ENCODE assay signal across 20 cellular contexts in the genomic region with DNA sequence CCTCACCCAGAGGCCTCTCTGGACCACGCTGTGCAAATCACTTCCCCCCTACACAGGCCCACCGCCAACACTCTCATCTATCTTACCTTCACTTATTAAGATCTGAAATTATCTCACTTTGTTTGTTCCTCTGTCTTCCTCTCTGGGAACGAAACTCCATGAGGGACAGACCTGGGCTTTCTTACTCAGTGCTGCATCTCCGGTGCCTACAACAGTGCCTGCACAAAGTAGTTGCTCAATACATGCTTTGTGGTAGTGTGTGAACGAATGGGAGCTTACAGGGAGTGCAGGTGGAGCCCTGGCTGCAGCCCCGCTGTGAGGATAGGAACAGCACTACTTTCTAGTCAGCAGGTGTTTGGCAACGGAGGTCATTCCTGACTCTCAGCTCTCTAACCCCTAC. TPM values are rescaled to one million over a fixed set of nuclear protein-coding genes. Genes with fewer than 3 reads are reported as not detected.
DNase-seq lines count a peak whose midpoint lies in the region; ATAC-seq and TF ChIP-seq lines count a peak whose summit lies in the region.
"Had no signal": no experiment of that assay in that cellular context is flagged by ENCODE, and none has a peak within 500 bp of the region (broad histone marks: within the 10 kb centered on the region; RNA-seq: fewer than 3 reads in every experiment).

No MANE protein-coding gene starts in this region.

- peak overlapping the region; percentile 72 to 94 for H4K8ac ChIP-seq in IMR-90 (ENCODE audit: low read depth in 2 of 2, low read length in 2 of 2)

- 87% methylated on average over 3 of the region's 7 CpGs; no CpG with 5 or more reads in 1 of the 2 experiments for WGBS in IMR-90 (ENCODE audit: extremely low coverage in 2 of 2, insufficient read length in 1 of 2), 2 experiments
- WGBS in spleen, 5 donors, result 72 to 92% (median 76%) methylated on average over 7 of the region's 7 CpGs

- POLR2A ChIA-PET in IMR-90 (lab: Charles Lee; ENCODE audit: unreplicated experiment), result interaction anchor here (1.9 kb wide), 1 partner anchor 11 kb away, joined by 7 read pairs; no protein-coding TSS in a partner anchor

- H4K91ac ChIP-seq in IMR-90 (ENCODE audit: insufficient read depth, low read depth, low read length), result peak overlapping the region; percentile 84

- intact Hi-C loops in IMR-90 (cut with micrococcal nuclease) (no loop called here), spleen (cut with DNase I; ENCODE audit: low total_unique reads) (no loop called here)

- H2BK20ac ChIP-seq in IMR-90 (ENCODE audit: low read depth, low read length), result peak overlapping the region; percentile 96

- H2AK9ac ChIP-seq in IMR-90 (replicated peaks; ENCODE audit: low read depth, low read length, poor library complexity), result peak overlapping the region; percentile 29

- H3K36me3 ChIP-seq in IMR-90 (ENCODE audit: control insufficient read depth, insufficient read depth, low read length) (peaks cover 23% of the 10 kb centered on the region), spleen (peaks cover 0 to 8% (median 0%) of the 10 kb centered on the region in 6 donors)
- H3K36me3 ChIP-seq: breast epithelium, sigmoid colon had no signal

- H3K4me1 Mint-ChIP-seq in activated T-cell treated with anti-CD3 and anti-CD28 coated beads, Interleukin-2, amount 50 U/mL, for 24 hours (ENCODE audit: low read depth), result peaks cover 89% of the 10 kb centered on the region
- H3K4me1 Mint-ChIP-seq in type B pancreatic cell (ENCODE audit: unreplicated experiment), result peaks cover 3% of the 10 kb centered on the region
- H3K4me1 Mint-ChIP-seq: endodermal cell had no signal

- H2BK120ac ChIP-seq in IMR-90 (ENCODE audit: low read depth, low read length), result peak overlapping the region; percentile 94

- peaks cover 38% of the 10 kb centered on the region for H3K9me1 ChIP-seq in IMR-90 (ENCODE audit: insufficient read depth, low read length)

- peak overlapping the region; percentile 44 for H3K18ac ChIP-seq in IMR-90 (ENCODE audit: low read depth, low read length)

- no peak for DNase-seq in activated T-cell treated with anti-CD3 and anti-CD28 coated beads, Interleukin-2, amount 50 U/mL, for 24 hours
- DNase-seq in activated T-cell treated with anti-CD3 and anti-CD28 coated beads for 4 hours, result no peak
- no peak for DNase-seq in IMR-90
- DNase-seq in caudate nucleus (lab: John Stamatoyannopoulos, UW), result no peak
- DNase-seq in spleen, result no peak
- DNase-seq in type B pancreatic cell (ENCODE audit: extremely low spot score, unreplicated experiment), result no peak
- DNase-seq: activated CD4-positive, alpha-beta T cell treated with anti-CD3 and anti-CD28 coated beads, Interleukin-2, amount 10 ng/mL, durations not matched to agents 7 days and 5 days; activated gamma-delta T cell treated with Interleukin-2 at 50 U/mL for 16 hours; endodermal cell; hypothalamus; kidney glomerular epithelial cell; NCI-H1930; NCI-H526; occipital lobe; SIG-M5; sigmoid colon; trophoblast cell had no signal

- peak overlapping the region; percentile 95 for H3K27ac Mint-ChIP-seq in activated T-cell treated with anti-CD3 and anti-CD28 coated beads, Interleukin-2, amount 50 U/mL, for 24 hours
- H3K27ac Mint-ChIP-seq in type B pancreatic cell, result no peak overlapping the region
- H3K27ac Mint-ChIP-seq: endodermal cell had no signal

- no peak overlapping the region for H3K4me3 ChIP-seq in IMR-90 (ENCODE audit: insufficient read depth, low read depth, low read length)
- H3K4me3 ChIP-seq in spleen, result peak overlapping the region in 1 of 8 donors; percentile 44
- H3K4me3 ChIP-seq: breast epithelium, sigmoid colon had no signal

- H3K4me2 ChIP-seq in IMR-90 (ENCODE audit: low read depth, low read length), result no peak overlapping the region; the same call in 1 of the 2 replicates

- H3K14ac ChIP-seq in IMR-90 (replicated peaks; ENCODE audit: low read depth, low read length), result peak overlapping the region; percentile 91

- no peak for TF ChIP-seq RAD21 in IMR-90 (IDR thresholded peaks at IDR 0.05; ENCODE audit: low read length)

- no peaks in the 10 kb centered on the region for H3K9me3 Mint-ChIP-seq in activated T-cell treated with anti-CD3 and anti-CD28 coated beads, Interleukin-2, amount 50 U/mL, for 24 hours
- H3K9me3 Mint-ChIP-seq in type B pancreatic cell, result no peaks in the 10 kb centered on the region
- H3K9me3 Mint-ChIP-seq: endodermal cell had no signal

- no peaks in the 10 kb centered on the region for H3K27me3 ChIP-seq in IMR-90 (ENCODE audit: control insufficient read depth, insufficient read depth, low read length)
- H3K27me3 ChIP-seq in spleen (replicated peaks in 1 of 7), result no peaks in the 10 kb centered on the region
- H3K27me3 ChIP-seq: breast epithelium, sigmoid colon had no signal

- ATAC-seq in IMR-90 (ENCODE audit: low read depth), result no peak
- no peak for ATAC-seq in activated CD4-positive, CD25-positive, alpha-beta regulatory T cell treated with anti-CD3 and anti-CD28 coated beads, Interleukin-2, amount 50 U/mL, for 24 hours
- no peak for ATAC-seq in GM18517 (IDR thresholded peaks at IDR 0.05; ENCODE audit: unreplicated experiment)

- in situ Hi-C loops in IMR-90 (cut with MboI; ENCODE audit: low sequenced_read_pairs), result no loop called here

- H3K4me1 ChIP-seq in IMR-90 (ENCODE audit: control insufficient read depth, insufficient read depth, low read length), result peaks cover 41% of the 10 kb centered on the region
- H3K4me1 ChIP-seq in spleen, result peaks cover 6 to 100% (median 60%) of the 10 kb centered on the region in 6 donors
- H3K4me1 ChIP-seq: breast epithelium, sigmoid colon had no signal

- H2AK5ac ChIP-seq in IMR-90 (ENCODE audit: low read depth, low read length), result peak overlapping the region; percentile 95

- no peaks in the 10 kb centered on the region for H3K27me3 Mint-ChIP-seq in activated T-cell treated with anti-CD3 and anti-CD28 coated beads, Interleukin-2, amount 50 U/mL, for 24 hours
- H3K27me3 Mint-ChIP-seq in type B pancreatic cell, result no peaks in the 10 kb centered on the region
- H3K27me3 Mint-ChIP-seq: activated CD4-positive, alpha-beta T cell treated with anti-CD3 and anti-CD28 coated beads, Interleukin-2, amount 10 ng/mL, durations not matched to agents 7 days and 5 days had no signal

- H3K9ac ChIP-seq in IMR-90 (ENCODE audit: low read depth, low read length), result no peak overlapping the region

- no peaks in the 10 kb centered on the region for H4K20me1 ChIP-seq in IMR-90 (ENCODE audit: insufficient read depth, low read length)

- no TSS peak for BruUV-seq in IMR-90 (replicated peaks; lab: Mats Ljungman, UMichigan)

- no peak for TF ChIP-seq POLR2A in IMR-90 (IDR thresholded peaks at IDR 0.05; ENCODE audit: low read depth, low read length)
- no peak for TF ChIP-seq POLR2A in spleen (IDR thresholded peaks at IDR 0.05)

- no peak overlapping the region for H3K4me3 Mint-ChIP-seq in activated T-cell treated with anti-CD3 and anti-CD28 coated beads, Interleukin-2, amount 50 U/mL, for 24 hours
- no peak overlapping the region for H3K4me3 Mint-ChIP-seq in type B pancreatic cell
- H3K4me3 Mint-ChIP-seq: activated CD4-positive, alpha-beta T cell treated with anti-CD3 and anti-CD28 coated beads, Interleukin-2, amount 10 ng/mL, durations not matched to agents 7 days and 5 days; endodermal cell had no signal

- peak overlapping the region; percentile 75 for H4K5ac ChIP-seq in IMR-90 (ENCODE audit: low read depth, low read length)

- TF ChIP-seq CTCF in IMR-90 (conservative IDR thresholded peaks at IDR 0.05; ENCODE audit: low read depth, low read length) (no peak), spleen (IDR thresholded peaks at IDR 0.05 in 8 of 11, conservative IDR thresholded peaks at IDR 0.05 in 3 of 11) (no peak), type B pancreatic cell (conservative IDR thresholded peaks at IDR 0.05) (no peak)

- no peaks in the 10 kb centered on the region for H3K9me3 ChIP-seq in IMR-90 (ENCODE audit: control insufficient read depth, insufficient read depth, low read length)
- no peaks in the 10 kb centered on the region for H3K9me3 ChIP-seq in spleen
- H3K9me3 ChIP-seq: breast epithelium, sigmoid colon had no signal

- dilution Hi-C loops in IMR-90 (cut with HindIII; ENCODE audit: low sequenced_read_pairs, unreplicated experiment), result no loop called here

- no peak overlapping the region for H2AFZ ChIP-seq in IMR-90 (replicated peaks; ENCODE audit: low read length, poor library complexity)

- peaks cover 36 to 69% of the 10 kb centered on the region in 2 experiments for H3K79me1 ChIP-seq in IMR-90 (ENCODE audit: low read depth in 1 of 2, low read length in 2 of 2)

- no peak overlapping the region for H3K56ac ChIP-seq in IMR-90 (ENCODE audit: extremely low read depth, insufficient read depth, low read length)

- H3K27ac ChIP-seq in IMR-90 (ENCODE audit: insufficient read depth, low read length), result peak overlapping the region; percentile 89
- peak overlapping the region; percentile 80 for H3K27ac ChIP-seq in caudate nucleus (ENCODE audit: low read depth, low read length)
- H3K27ac ChIP-seq in spleen, result peak overlapping the region in 7 of 8 donors; percentile 80 to 90 (median 85)
- H3K27ac ChIP-seq: breast epithelium had no signal

- H3K23ac ChIP-seq in IMR-90 (ENCODE audit: low read depth, low read length), result peak overlapping the region; percentile 85; the same call in 1 of the 2 replicates

- H3K4ac ChIP-seq in IMR-90 (ENCODE audit: low read depth, low read length), result peak overlapping the region; percentile 88

- peak overlapping the region; percentile 86 for H2BK5ac ChIP-seq in IMR-90 (ENCODE audit: low read depth, low read length, poor library complexity, severe bottlenecking)

- H3K36me3 Mint-ChIP-seq in activated T-cell treated with anti-CD3 and anti-CD28 coated beads, Interleukin-2, amount 50 U/mL, for 24 hours (ENCODE audit: low read depth), result peaks cover 36% of the 10 kb centered on the region
- H3K36me3 Mint-ChIP-seq in type B pancreatic cell, result peaks cover 18% of the 10 kb centered on the region

- peak overlapping the region; percentile 94; the same call in 2 of the 3 replicates for H2BK15ac ChIP-seq in IMR-90 (ENCODE audit: low read depth, low read length)

- CTCF ChIA-PET in IMR-90 (lab: Yijun Ruan, JAX), result interaction anchor here (1.0 kb wide), 1 partner anchor 10 kb away, joined by 3 read pairs; no protein-coding TSS in a partner anchor

RNA-seq across cellular contexts. Expression of gene CASS4, which starts 5.3 kb away (rescaled TPM):
- 25.8 and 26.1 TPM in 2 replicates for total RNA-seq in IMR-90 (2012; rRNA removed)
- 26.5 and 29.6 TPM in 2 replicates for polyA plus RNA-seq in IMR-90 (2012; rRNA removed)
- 12.7 and 19.2 TPM in 2 replicates for polyA plus RNA-seq in IMR-90 (2012; cell fraction: cytosol; rRNA removed)
- 28.4 and 44.9 TPM in 2 replicates for polyA plus RNA-seq in IMR-90 (2012; cell fraction: nucleus; rRNA removed; ENCODE audit: low replicate concordance)
- total RNA-seq in spleen, result 10 to 100 TPM; 10.3 to 15.5 (median 12.5) TPM
- polyA plus RNA-seq in spleen, result 1 to 10 TPM; 1.2 to 1.9 (median 1.6) TPM
- total RNA-seq in type B pancreatic cell (ENCODE audit: low replicate concordance), result 0.38 and 0.56 TPM in 2 replicates
- total RNA-seq: endodermal cell had no signal

RNA-seq across cellular contexts. Expression of gene CSTF1, which starts 25.0 kb away (rescaled TPM):
- total RNA-seq in IMR-90 (2012; rRNA removed), result 86.4 and 105 TPM in 2 replicates
- polyA plus RNA-seq in IMR-90 (2012; rRNA removed), result 48.8 and 49.5 TPM in 2 replicates
- polyA plus RNA-seq in IMR-90 (2012; cell fraction: cytosol; rRNA removed), result 24.3 and 40.6 TPM in 2 replicates
- polyA plus RNA-seq in IMR-90 (2012; cell fraction: nucleus; rRNA removed; ENCODE audit: low replicate concordance), result 28.6 and 46.9 TPM in 2 replicates
- 10 to 100 TPM; 24.4 to 45.0 (median 32.9) TPM for total RNA-seq in spleen
- 10 to 100 TPM in 2 of 3 donors, 1 to 10 TPM in 1; 9.8 to 13.8 (median 10.9) TPM for polyA plus RNA-seq in spleen
- total RNA-seq in type B pancreatic cell (ENCODE audit: low replicate concordance), result 43.2 and 48.4 TPM in 2 replicates

RNA-seq across cellular contexts. Expression of gene AURKA, which starts 25.4 kb away (rescaled TPM):
- total RNA-seq in IMR-90 (2012; rRNA removed) (83.3 and 88.0 TPM in 2 replicates), spleen (10 to 100 TPM in 1 of 7 donors, 1 to 10 TPM in 6; 3.0 to 10.0 (median 7.5) TPM), type B pancreatic cell (ENCODE audit: low replicate concordance) (20.3 and 42.7 TPM in 2 replicates)
- polyA plus RNA-seq in IMR-90 (2012; rRNA removed) (63.7 and 68.0 TPM in 2 replicates), spleen (1 to 10 TPM; 1.6 to 7.2 (median 5.1) TPM)
- 21.7 and 43.0 TPM in 2 replicates for polyA plus RNA-seq in IMR-90 (2012; cell fraction: cytosol; rRNA removed)
- polyA plus RNA-seq in IMR-90 (2012; cell fraction: nucleus; rRNA removed; ENCODE audit: low replicate concordance), result 13.7 and 69.2 TPM in 2 replicates

RNA-seq across cellular contexts. Expression of gene RTF2, which starts 51.0 kb away (rescaled TPM):
- total RNA-seq in IMR-90 (2012; rRNA removed), result 109 and 118 TPM in 2 replicates
- 98.4 and 102 TPM in 2 replicates for polyA plus RNA-seq in IMR-90 (2012; rRNA removed)
- polyA plus RNA-seq in IMR-90 (2012; cell fraction: cytosol; rRNA removed), result 73.2 and 76.9 TPM in 2 replicates
- 59.0 and 86.9 TPM in 2 replicates for polyA plus RNA-seq in IMR-90 (2012; cell fraction: nucleus; rRNA removed; ENCODE audit: low replicate concordance)
- total RNA-seq in spleen, result 10 to 100 TPM; 50.3 to 89.3 (median 72.7) TPM
- polyA plus RNA-seq in spleen, result 10 to 100 TPM; 66.2 to 83.9 (median 83.8) TPM
- total RNA-seq in type B pancreatic cell (ENCODE audit: low replicate concordance), result 63.5 and 71.2 TPM in 2 replicates

RNA-seq across cellular contexts. Expression of gene FAM210B, which starts 58.6 kb away (rescaled TPM):
- total RNA-seq in IMR-90 (2012; rRNA removed) (45.0 and 48.9 TPM in 2 replicates), spleen (10 to 100 TPM; 18.0 to 48.4 (median 30.3) TPM), type B pancreatic cell (ENCODE audit: low replicate concordance) (58.3 and 58.4 TPM in 2 replicates)
- polyA plus RNA-seq in IMR-90 (2012; rRNA removed) (25.6 and 29.5 TPM in 2 replicates), spleen (10 to 100 TPM in 2 of 3 donors, 1 to 10 TPM in 1; 9.4 to 16.3 (median 10.8) TPM)
- 13.0 and 17.9 TPM in 2 replicates for polyA plus RNA-seq in IMR-90 (2012; cell fraction: cytosol; rRNA removed)
- polyA plus RNA-seq in IMR-90 (2012; cell fraction: nucleus; rRNA removed; ENCODE audit: low replicate concordance), result 4.1 and 11.5 TPM in 2 replicates
